13 cellular contexts compared by ENCODE assay signal in genomic region chr11:56917708-56918450, GRCh38.
"Had no signal": no experiment of that assay in that cellular context is flagged by ENCODE, and none has a peak within 500 bp of the region (broad histone marks: within the 10 kb centered on the region; RNA-seq: fewer than 3 reads in every experiment).

No MANE protein-coding gene starts in this region.

- H3K27ac Mint-ChIP-seq: activated naive CD8-positive, alpha-beta T cell treated with anti-CD3 and anti-CD28 coated beads for 36 hours; stimulated activated effector memory CD8-positive, alpha-beta T cell treated with anti-CD3 and anti-CD28 coated beads, Interleukin-12 subunit alpha, Interleukin-12 subunit beta, amount 100 ng/mL, for 72 hours had no signal

- H3K4me3 Mint-ChIP-seq: activated naive CD8-positive, alpha-beta T cell treated with anti-CD3 and anti-CD28 coated beads for 36 hours; stimulated activated effector memory CD8-positive, alpha-beta T cell treated with anti-CD3 and anti-CD28 coated beads, Interleukin-12 subunit alpha, Interleukin-12 subunit beta, amount 100 ng/mL, for 72 hours had no signal

- H3K27me3 Mint-ChIP-seq: activated naive CD8-positive, alpha-beta T cell treated with anti-CD3 and anti-CD28 coated beads for 36 hours had no signal

- H3K36me3 Mint-ChIP-seq: activated naive CD8-positive, alpha-beta T cell treated with anti-CD3 and anti-CD28 coated beads for 36 hours; stimulated activated effector memory CD8-positive, alpha-beta T cell treated with anti-CD3 and anti-CD28 coated beads, Interleukin-12 subunit alpha, Interleukin-12 subunit beta, amount 100 ng/mL, for 72 hours had no signal

- H3K36me3 ChIP-seq: colonic mucosa, gastrocnemius medialis, neutrophil, tibial artery had no signal

- ATAC-seq: gastrocnemius medialis; right cardiac atrium; stimulated activated effector memory CD8-positive, alpha-beta T cell treated with anti-CD3 and anti-CD28 coated beads, Interleukin-12 subunit alpha, Interleukin-12 subunit beta, amount 100 ng/mL, for 72 hours had no signal

- H3K9me3 ChIP-seq: colonic mucosa, gastrocnemius medialis, neutrophil, tibial artery had no signal

- DNase-seq: activated CD4-positive, alpha-beta T cell treated with anti-CD3 and anti-CD28 coated beads, Interleukin-2, amount 50 U/mL, for 4 hours; activated gamma-delta T cell treated with Interleukin-2 at 50 U/mL for 16 hours; activated naive CD8-positive, alpha-beta T cell treated with anti-CD3 and anti-CD28 coated beads for 36 hours; activated T-cell treated with anti-CD3 and anti-CD28 coated beads, Interleukin-2, amount 50 U/mL, for 48 hours; colonic mucosa; effector CD4-positive, alpha-beta T cell; gastrocnemius medialis; kidney; midbrain; right cardiac atrium; tibial artery had no signal

- H3K4me1 ChIP-seq: colonic mucosa, gastrocnemius medialis, tibial artery had no signal

- H3K4me1 Mint-ChIP-seq: activated naive CD8-positive, alpha-beta T cell treated with anti-CD3 and anti-CD28 coated beads for 36 hours; stimulated activated effector memory CD8-positive, alpha-beta T cell treated with anti-CD3 and anti-CD28 coated beads, Interleukin-12 subunit alpha, Interleukin-12 subunit beta, amount 100 ng/mL, for 72 hours had no signal

- H3K4me3 ChIP-seq: colonic mucosa, gastrocnemius medialis, tibial artery had no signal

- H3K27me3 ChIP-seq: colonic mucosa, gastrocnemius medialis, neutrophil, tibial artery had no signal

- H3K27ac ChIP-seq: colonic mucosa, gastrocnemius medialis, neutrophil, tibial artery had no signal
